8 cellular contexts compared by ENCODE assay signal in the genomic region with DNA sequence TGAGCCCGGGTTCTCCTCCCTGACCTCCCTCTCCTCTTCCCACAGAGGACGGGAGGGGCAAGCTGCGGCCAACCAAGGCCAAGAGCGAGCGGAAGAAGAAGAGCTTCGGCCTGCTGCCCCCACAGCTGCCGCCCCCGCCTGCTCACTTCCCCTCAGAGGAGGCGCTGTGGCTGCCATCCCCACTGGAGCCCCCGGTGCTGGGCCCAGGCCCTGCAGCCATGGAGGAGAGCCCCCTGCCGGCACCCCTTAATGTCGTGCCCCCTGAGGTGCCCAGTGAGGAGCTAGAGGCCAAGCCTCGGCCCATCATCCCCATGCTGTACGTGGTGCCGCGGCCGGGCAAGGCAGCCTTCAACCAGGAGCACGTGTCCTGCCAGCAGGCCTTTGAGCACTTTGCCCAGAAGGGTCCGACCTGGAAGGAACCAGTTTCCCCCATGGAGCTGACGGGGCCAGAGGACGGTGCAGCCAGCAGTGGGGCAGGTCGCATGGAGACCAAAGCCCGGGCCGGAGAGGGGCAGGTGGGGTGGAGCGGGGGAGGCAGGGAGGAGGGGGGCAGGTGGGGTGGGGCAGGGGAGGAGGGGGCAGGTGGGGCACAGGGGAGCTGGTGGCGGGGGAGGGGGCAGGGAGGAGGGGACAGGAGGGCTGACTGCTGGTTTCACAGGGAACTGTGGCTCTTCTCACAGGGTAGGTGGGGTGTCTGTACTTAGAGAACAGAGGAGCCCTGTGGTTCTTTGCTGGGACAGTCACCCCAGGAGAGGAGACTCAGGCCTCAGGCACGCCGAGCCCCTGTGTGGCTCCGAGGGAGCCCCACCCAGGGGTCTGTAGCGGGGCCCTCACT.
DNase-seq lines count a peak whose midpoint lies in the region; ATAC-seq, FAIRE-seq and TF ChIP-seq lines count a peak whose summit lies in the region.

No MANE protein-coding gene starts in this region.

- H3K27me3 Mint-ChIP-seq in activated T-helper 17 cell treated with anti-CD3 and anti-CD28 coated beads, Interleukin-2, amount 50 U/mL, for 72 hours: no peaks in the 10 kb centered on the region

- no peak overlapping the region for H3K4me3 Mint-ChIP-seq in activated T-helper 17 cell treated with anti-CD3 and anti-CD28 coated beads, Interleukin-2, amount 50 U/mL, for 72 hours

- intact Hi-C loops in testis (cut with DNase I; ENCODE audit: low total_unique reads): no loop called here
- intact Hi-C loops in lower lobe of right lung (cut with DNase I): no loop called here

- H3K27me3 ChIP-seq in testis (no peaks in the 10 kb centered on the region), lower lobe of right lung (ENCODE audit: low read depth) (no peaks in the 10 kb centered on the region)

- no peaks in the 10 kb centered on the region for H3K36me3 ChIP-seq in testis (ENCODE audit: low read depth, missing control alignments)
- H3K36me3 ChIP-seq in lower lobe of right lung: peaks cover 52% of the 10 kb centered on the region

- H3K4me3 ChIP-seq in testis: no peak overlapping the region
- no peak overlapping the region for H3K4me3 ChIP-seq in lower lobe of right lung

- peaks cover 7% of the 10 kb centered on the region for H3K4me1 Mint-ChIP-seq in activated T-helper 17 cell treated with anti-CD3 and anti-CD28 coated beads, Interleukin-2, amount 50 U/mL, for 72 hours

- H3K36me3 Mint-ChIP-seq in activated T-helper 17 cell treated with anti-CD3 and anti-CD28 coated beads, Interleukin-2, amount 50 U/mL, for 72 hours (ENCODE audit: low read depth): peaks cover 42% of the 10 kb centered on the region

- peak; percentile 38 for ATAC-seq in HG03045 (IDR thresholded peaks at IDR 0.05; ENCODE audit: unreplicated experiment)
- no peak for ATAC-seq in activated T-helper 17 cell treated with anti-CD3 and anti-CD28 coated beads, Interleukin-2, amount 50 U/mL, for 72 hours (replicated peaks)
- no peak for ATAC-seq in lower lobe of right lung
- ATAC-seq in HG02973 (IDR thresholded peaks at IDR 0.05; ENCODE audit: unreplicated experiment): no peak

- no peak for FAIRE-seq in frontal cortex (lab: Jason Lieb, UNC)

- peaks cover 68% of the 10 kb centered on the region for H3K4me1 ChIP-seq in testis
- peaks cover 18% of the 10 kb centered on the region for H3K4me1 ChIP-seq in lower lobe of right lung

- H3K27ac Mint-ChIP-seq in activated T-helper 17 cell treated with anti-CD3 and anti-CD28 coated beads, Interleukin-2, amount 50 U/mL, for 72 hours: peak overlapping the region; percentile 82

- WGBS in testis, 2 donors: 62 to 80% methylated on average over 8 to 23 of the region's 30 CpGs

- H3K27ac ChIP-seq in testis (peak overlapping the region; percentile 8 to 14), lower lobe of right lung (no peak overlapping the region)

- no peaks in the 10 kb centered on the region for H3K9me3 ChIP-seq in testis
- no peaks in the 10 kb centered on the region for H3K9me3 ChIP-seq in lower lobe of right lung

- no peak for TF ChIP-seq POLR2A in testis (IDR thresholded peaks at IDR 0.05)

- H3K9me3 Mint-ChIP-seq in activated T-helper 17 cell treated with anti-CD3 and anti-CD28 coated beads, Interleukin-2, amount 50 U/mL, for 72 hours: no peaks in the 10 kb centered on the region

- no peak for TF ChIP-seq CTCF in testis (IDR thresholded peaks at IDR 0.05)
- TF ChIP-seq CTCF in lower lobe of right lung (IDR thresholded peaks at IDR 0.05): no peak

- DNase-seq in activated T-cell treated with anti-CD3 and anti-CD28 coated beads, Interleukin-2, amount 50 U/mL, for 1 hour: peak; percentile 53
- DNase-seq in activated T-cell treated with anti-CD3 and anti-CD28 coated beads for 4 hours: no peak
- DNase-seq in testis: peak; percentile 44
- no peak for DNase-seq in frontal cortex (ENCODE audit: low spot score in 2 of 2)
- DNase-seq in lower lobe of right lung: no peak

Comparison
In these comparisons a context has a peak if more than half of its experiments do, and no peak if none do; other contexts are left out.
1. DNase-seq: peak in activated T-cell treated with anti-CD3 and anti-CD28 coated beads, Interleukin-2, amount 50 U/mL, for 1 hour (single experiment) and testis (single experiment); none in activated T-cell treated with anti-CD3 and anti-CD28 coated beads for 4 hours (single experiment), frontal cortex (0 of 2) and lower lobe of right lung (single experiment).